ENCODE assay signal across 9 cellular contexts in genomic region chr16:15874745-15875314, GRCh38. TPM values are rescaled to one million over a fixed set of nuclear protein-coding genes. Genes with fewer than 3 reads are reported as not detected.
DNase-seq lines count a peak whose midpoint lies in the region; ATAC-seq and TF ChIP-seq lines count a peak whose summit lies in the region.
"Had no signal": no experiment of that assay in that cellular context is flagged by ENCODE, and none has a peak within 500 bp of the region (broad histone marks: within the 10 kb centered on the region; RNA-seq: fewer than 3 reads in every experiment).

No MANE protein-coding gene starts in this region.

- H3K9me3 ChIP-seq in OCI-LY1 (ENCODE audit: low read length) (no peaks in the 10 kb centered on the region), endodermal cell (ENCODE audit: control insufficient read depth, low read length) (no peaks in the 10 kb centered on the region)

- H3K27ac Mint-ChIP-seq in endodermal cell: peak overlapping the region; percentile 82

- no peak overlapping the region for H3K4ac ChIP-seq in mesendoderm (ENCODE audit: low read depth, low read length)

- peak; percentile 62 for TF ChIP-seq CTCF in GM12874 (IDR thresholded peaks at IDR 0.05; ENCODE audit: insufficient read depth, low read depth, low read length)
- TF ChIP-seq CTCF in OCI-LY1 (IDR thresholded peaks at IDR 0.05; ENCODE audit: low read length): peak; percentile 87
- peak; percentile 85 for TF ChIP-seq CTCF in endodermal cell (conservative IDR thresholded peaks at IDR 0.05)

- no peak overlapping the region for H4K5ac ChIP-seq in mesendoderm (ENCODE audit: low read length)

- no peak overlapping the region for H2BK15ac ChIP-seq in mesendoderm (replicated peaks; ENCODE audit: low read depth)

- H3K4me3 Mint-ChIP-seq in endodermal cell: no peak overlapping the region
- H3K4me3 Mint-ChIP-seq: naive thymus-derived CD4-positive, alpha-beta T cell had no signal

- H3K36me3 Mint-ChIP-seq in endodermal cell (ENCODE audit: low read depth): peaks cover 48% of the 10 kb centered on the region

- H3K18ac ChIP-seq in mesendoderm (ENCODE audit: low read length): no peak overlapping the region

- no peak overlapping the region for H3K4me3 ChIP-seq in OCI-LY1 (ENCODE audit: low read depth, low read length, poor library complexity, severe bottlenecking)
- H3K4me3 ChIP-seq in endodermal cell (ENCODE audit: low read length): no peak overlapping the region
- H3K4me3 ChIP-seq in mesendoderm (ENCODE audit: low read length): no peak overlapping the region

- H3K4me1 ChIP-seq in OCI-LY1 (ENCODE audit: insufficient read depth, low read length, severe bottlenecking) (no peaks in the 10 kb centered on the region), endodermal cell (ENCODE audit: control insufficient read depth, insufficient read depth, low read length) (no peaks in the 10 kb centered on the region), mesendoderm (ENCODE audit: control insufficient read depth, low read depth, low read length) (no peaks in the 10 kb centered on the region)

- no peak overlapping the region for H2AK5ac ChIP-seq in mesendoderm (ENCODE audit: low read length)

- H2AFZ ChIP-seq in OCI-LY1 (ENCODE audit: low read length): no peak overlapping the region

- H3K27me3 ChIP-seq in OCI-LY1 (ENCODE audit: insufficient read depth, low read length) (no peaks in the 10 kb centered on the region), endodermal cell (ENCODE audit: control insufficient read depth, insufficient read depth, low read length, poor library complexity, severe bottlenecking) (no peaks in the 10 kb centered on the region), mesendoderm (ENCODE audit: insufficient read depth, low read length, poor library complexity) (no peaks in the 10 kb centered on the region)

- no peak overlapping the region for H2BK5ac ChIP-seq in mesendoderm (ENCODE audit: low read length)

- H3K27me3 Mint-ChIP-seq in endodermal cell (ENCODE audit: insufficient read depth): no peaks in the 10 kb centered on the region
- H3K27me3 Mint-ChIP-seq: naive thymus-derived CD4-positive, alpha-beta T cell had no signal

- H3K79me1 ChIP-seq in mesendoderm (ENCODE audit: low read length): peaks cover 2% of the 10 kb centered on the region

- no peak for ATAC-seq in HG03354 (IDR thresholded peaks at IDR 0.05; ENCODE audit: poor library complexity, severe bottlenecking, unreplicated experiment)
- ATAC-seq: naive thymus-derived CD4-positive, alpha-beta T cell had no signal

- H3K9me2 ChIP-seq in OCI-LY1 (ENCODE audit: low read depth, low read length): no peaks in the 10 kb centered on the region

- WGBS in endodermal cell (ENCODE audit: insufficient coverage in 1 of 2, insufficient read length in 1 of 2), 2 experiments: 69 to 70% methylated on average over 4 to 7 of the region's 7 CpGs
- WGBS in mesendoderm (ENCODE audit: extremely low coverage, insufficient coverage, low lambda C conversion rate): no CpG with 5 or more reads among the region's 7 CpGs

- no peaks in the 10 kb centered on the region for H3F3A ChIP-seq in OCI-LY1 (ENCODE audit: insufficient read depth, low read length)

- no peaks in the 10 kb centered on the region for H3K4me1 Mint-ChIP-seq in endodermal cell

- H3K56ac ChIP-seq in mesendoderm (ENCODE audit: low read length): no peak overlapping the region

- H2BK120ac ChIP-seq in mesendoderm (ENCODE audit: low read depth, low read length): no peak overlapping the region

- DNase-seq in AG08396 (ENCODE audit: low spot score) (peak; percentile 54), endodermal cell (peak; percentile 84), mesendoderm (peak; percentile 77), activated gamma-delta T cell treated with Interleukin-2 at 50 U/mL for 16 hours (no peak)
- no peak for DNase-seq in activated CD4-positive, alpha-beta T cell treated with anti-CD3 and anti-CD28 coated beads for 1 hour

- H3K9me3 Mint-ChIP-seq in endodermal cell: no peaks in the 10 kb centered on the region
- H3K9me3 Mint-ChIP-seq: naive thymus-derived CD4-positive, alpha-beta T cell had no signal

- no peak overlapping the region for H3K9ac ChIP-seq in OCI-LY1 (ENCODE audit: low read length)
- H3K9ac ChIP-seq in endodermal cell (ENCODE audit: extremely low read depth, low read length, poor library complexity, severe bottlenecking): no peak overlapping the region
- H3K9ac ChIP-seq in mesendoderm (ENCODE audit: low read length): no peak overlapping the region

- peaks cover 55% of the 10 kb centered on the region for H3K36me3 ChIP-seq in OCI-LY1 (ENCODE audit: insufficient read depth, low read length)
- H3K36me3 ChIP-seq in endodermal cell (ENCODE audit: control insufficient read depth, insufficient read depth, low read length): peaks cover 64% of the 10 kb centered on the region
- H3K36me3 ChIP-seq in mesendoderm (ENCODE audit: control insufficient read depth, insufficient read depth, low read length): peaks cover 2% of the 10 kb centered on the region

- no peak overlapping the region for H3K23ac ChIP-seq in mesendoderm (ENCODE audit: low read length)

- H3K79me2 ChIP-seq in OCI-LY1 (ENCODE audit: insufficient read depth, low read length) (0 out of 2 replicates have a peak, but pooled peaks cover 3% of the 10 kb centered on the region), mesendoderm (ENCODE audit: control insufficient read depth, insufficient read depth, low read length) (no peaks in the 10 kb centered on the region)

- H4K20me1 ChIP-seq in OCI-LY1 (ENCODE audit: insufficient read depth, low read length): no peaks in the 10 kb centered on the region

- H3K4me2 ChIP-seq in OCI-LY1 (ENCODE audit: low read length) (no peak overlapping the region), mesendoderm (ENCODE audit: low read length) (no peak overlapping the region)

- no peak overlapping the region for H3K27ac ChIP-seq in OCI-LY1 (ENCODE audit: low read depth, low read length, poor library complexity, severe bottlenecking)
- H3K27ac ChIP-seq in endodermal cell (ENCODE audit: low read depth, low read length): no peak overlapping the region
- no peak overlapping the region for H3K27ac ChIP-seq in mesendoderm (ENCODE audit: low read depth, low read length)

- H4K8ac ChIP-seq in mesendoderm (ENCODE audit: low read depth, low read length): no peak overlapping the region

RNA-seq across cellular contexts. Expression of gene CEP20, which starts 13.6 kb away (rescaled TPM):
- 10 to 100 TPM; 30.9 to 31.1 TPM for total RNA-seq in endodermal cell
- 36.7 TPM for polyA plus RNA-seq in endodermal cell (2013, experiment 1 of 2)
- polyA plus RNA-seq in endodermal cell (2013, experiment 2 of 2): 34.9 TPM
- 45.9 TPM for polyA plus RNA-seq in mesendoderm (2013, experiment 1 of 2)
- 46.7 TPM for polyA plus RNA-seq in mesendoderm (2013, experiment 2 of 2)

RNA-seq across cellular contexts. Expression of gene MYH11, which starts 18.0 kb away (rescaled TPM):
- under 1 TPM; 0.09 to 0.29 TPM for total RNA-seq in endodermal cell
- 0.11 TPM for polyA plus RNA-seq in endodermal cell (2013, experiment 1 of 2)
- 0.12 TPM for polyA plus RNA-seq in endodermal cell (2013, experiment 2 of 2)
- polyA plus RNA-seq in mesendoderm (2013, experiment 1 of 2): 0.32 TPM
- polyA plus RNA-seq in mesendoderm (2013, experiment 2 of 2): 0.66 TPM

Comparison
In these comparisons a context has a peak if more than half of its experiments do, and no peak if none do; other contexts are left out.
1. DNase-seq: peak in AG08396 (single experiment), endodermal cell (single experiment) and mesendoderm (single experiment); none in activated gamma-delta T cell treated with Interleukin-2 at 50 U/mL for 16 hours (single experiment) and activated CD4-positive, alpha-beta T cell treated with anti-CD3 and anti-CD28 coated beads for 1 hour (single experiment).
2. Peak in every context shown above with its lines, with median percentiles within 50 percentile points of each other: CTCF ChIP-seq.